ENCODE assay signal across 27 cellular contexts in genomic region chr7:77783540-77783939, GRCh38.
"Had no signal": no experiment of that assay in that cellular context is flagged by ENCODE, and none has a peak within 500 bp of the region (broad histone marks: within the 10 kb centered on the region; RNA-seq: fewer than 3 reads in every experiment).

No MANE protein-coding gene starts in this region.

- H3K9me3 ChIP-seq: esophagus muscularis mucosa, gastroesophageal sphincter, neutrophil, vagina had no signal

- H3K9ac ChIP-seq: parathyroid adenoma had no signal

- ATAC-seq: activated CD8-positive, alpha-beta memory T cell treated with anti-CD3 and anti-CD28 coated beads, Interleukin-2, amount 10 ng/mL, durations not matched to agents 7 days and 5 days; gastroesophageal sphincter; heart right ventricle; naive thymus-derived CD8-positive, alpha-beta T cell had no signal

- H3K79me2 ChIP-seq: parathyroid adenoma had no signal

- H3K27me3 ChIP-seq: esophagus muscularis mucosa, gastroesophageal sphincter, heart right ventricle, neutrophil, vagina had no signal

- H2AFZ ChIP-seq: parathyroid adenoma had no signal

- H3K9me3 Mint-ChIP-seq: immature natural killer cell; memory B cell; naive thymus-derived CD8-positive, alpha-beta T cell; T-helper 2 cell treated with Interferon-gamma antibody and Interleukin-4, amounts not matched to agents 5 μg/mL and 100 μg/mL, for 36 hours had no signal

- H3K27ac ChIP-seq: esophagus muscularis mucosa, gastroesophageal sphincter, heart right ventricle, neutrophil, parathyroid adenoma, vagina had no signal

- H3K4me3 ChIP-seq: esophagus muscularis mucosa, gastroesophageal sphincter, heart right ventricle, vagina had no signal

- DNase-seq: activated CD4-positive, alpha-beta memory T cell treated with anti-CD3 and anti-CD28 coated beads for 36 hours; activated CD4-positive, alpha-beta T cell treated with anti-CD3 and anti-CD28 coated beads for 4 hours; activated CD8-positive, alpha-beta memory T cell treated with anti-CD3 and anti-CD28 coated beads, Interleukin-2, amount 10 ng/mL, durations not matched to agents 7 days and 5 days; activated naive CD4-positive, alpha-beta T cell treated with anti-CD3 and anti-CD28 coated beads for 36 hours; aorta; cerebellar nuclear complex; dermis blood vessel endothelial cell; effector memory CD4-positive, alpha-beta T cell; heart right ventricle; immature natural killer cell; kidney glomerular epithelial cell; naive thymus-derived CD8-positive, alpha-beta T cell; stimulated activated CD4-positive, alpha-beta T cell treated with anti-CD3 and anti-CD28 coated beads, Interleukin-12 subunit alpha, Interleukin-12 subunit beta, amount 100 ng/mL, for 4 hours; stimulated activated CD4-positive, alpha-beta T cell treated with anti-CD3 and anti-CD28 coated beads, Interleukin-1b, Interleukin-23, amount 100 ng/mL, for 48 hours; stimulated activated CD8-positive, alpha-beta memory T cell treated with anti-CD3 and anti-CD28 coated beads, Interleukin-4, amount 100 ng/mL, for 48 hours; stimulated activated naive CD4-positive, alpha-beta T cell treated with Interleukin-2 at 50 U/mL for 16 hours; substantia nigra; trophoblast cell had no signal

- H3K27ac Mint-ChIP-seq: activated CD4-positive, alpha-beta memory T cell treated with anti-CD3 and anti-CD28 coated beads for 36 hours; activated CD8-positive, alpha-beta memory T cell treated with anti-CD3 and anti-CD28 coated beads, Interleukin-2, amount 10 ng/mL, durations not matched to agents 7 days and 5 days; activated naive CD4-positive, alpha-beta T cell treated with anti-CD3 and anti-CD28 coated beads for 36 hours; immature natural killer cell; memory B cell; T-helper 2 cell treated with Interferon-gamma antibody and Interleukin-4, amounts not matched to agents 5 μg/mL and 100 μg/mL, for 36 hours had no signal

- FAIRE-seq: endothelial cell of umbilical vein, TTC549 had no signal

- H3K4me1 ChIP-seq: gastroesophageal sphincter, parathyroid adenoma, vagina had no signal
